7 cellular contexts compared by ENCODE assay signal in genomic region chr1:226064816-226065248, GRCh38. TPM values are rescaled to one million over a fixed set of nuclear protein-coding genes. Genes with fewer than 3 reads are reported as not detected.
A peak's percentile ranks its signal among the peaks of the same experiment; 100 is the strongest.
DNase-seq lines count a peak whose midpoint lies in the region; ATAC-seq, FAIRE-seq and TF ChIP-seq lines count a peak whose summit lies in the region.

No MANE protein-coding gene starts in this region.

- H3K27me3 ChIP-seq in IMR-90 (ENCODE audit: control insufficient read depth, insufficient read depth, low read length) (no peaks in the 10 kb centered on the region), body of pancreas (no peaks in the 10 kb centered on the region)

- H2BK120ac ChIP-seq in IMR-90 (ENCODE audit: low read depth, low read length) = no peak overlapping the region

- dilution Hi-C loops in IMR-90 (cut with HindIII; ENCODE audit: low sequenced_read_pairs, unreplicated experiment) = no loop called here

- no peak overlapping the region for H2AFZ ChIP-seq in IMR-90 (replicated peaks; ENCODE audit: low read length, poor library complexity)

- DNase-seq in EL (peak; percentile 62), IMR-90 (peak; percentile 72), SHP77 (lab: John Stamatoyannopoulos, UW) (peak; percentile 19 to 28), body of pancreas (peak; percentile 58 to 76 (median 67))
- peak; percentile 57 for DNase-seq in stimulated activated CD4-positive, alpha-beta T cell treated with anti-CD3 and anti-CD28 coated beads, Interleukin-4, amount 100 ng/mL, for 24 hours

- no peak overlapping the region for H3K18ac ChIP-seq in IMR-90 (ENCODE audit: low read depth, low read length)

- no peak overlapping the region for H2BK5ac ChIP-seq in IMR-90 (ENCODE audit: low read depth, low read length, poor library complexity, severe bottlenecking)

- H3K9me1 ChIP-seq in IMR-90 (ENCODE audit: insufficient read depth, low read length) = 0 out of 2 replicates have a peak, but pooled peaks cover 4% of the 10 kb centered on the region

- peaks cover 11 to 37% of the 10 kb centered on the region in 2 experiments for H3K79me1 ChIP-seq in IMR-90 (ENCODE audit: low read depth in 1 of 2, low read length in 2 of 2)

- H3K4me3 ChIP-seq in IMR-90 (ENCODE audit: insufficient read depth, low read depth, low read length) (peak overlapping the region; percentile 95), body of pancreas (peak overlapping the region in 1 of 2 donors; percentile 54)

- H3K4me1 ChIP-seq in IMR-90 (ENCODE audit: control insufficient read depth, insufficient read depth, low read length) (peaks cover 2% of the 10 kb centered on the region), body of pancreas (peaks cover 59% of the 10 kb centered on the region)

- H3K36me3 ChIP-seq in IMR-90 (ENCODE audit: control insufficient read depth, insufficient read depth, low read length) = peaks cover 16% of the 10 kb centered on the region
- H3K36me3 ChIP-seq in body of pancreas (replicated peaks in 1 of 2; ENCODE audit: insufficient read depth in 1 of 2, low read depth in 2 of 2) = peaks cover 0 to 7% of the 10 kb centered on the region in 2 donors

- no peak overlapping the region for H2AK5ac ChIP-seq in IMR-90 (ENCODE audit: low read depth, low read length)

- H4K8ac ChIP-seq in IMR-90 (ENCODE audit: low read depth in 2 of 2, low read length in 2 of 2) = no peak overlapping the region

- peaks cover 59% of the 10 kb centered on the region for H4K20me1 ChIP-seq in IMR-90 (ENCODE audit: insufficient read depth, low read length)

- FAIRE-seq in islet of Langerhans (lab: Jason Lieb, UNC) = peak; percentile 97

- H3K23ac ChIP-seq in IMR-90 (ENCODE audit: low read depth, low read length) = no peak overlapping the region

- H2BK15ac ChIP-seq in IMR-90 (ENCODE audit: low read depth, low read length) = no peak overlapping the region

- no peak overlapping the region for H4K5ac ChIP-seq in IMR-90 (ENCODE audit: low read depth, low read length)

- TF ChIP-seq POLR2A in IMR-90 (IDR thresholded peaks at IDR 0.05; ENCODE audit: low read depth, low read length) = no peak
- no peak for TF ChIP-seq POLR2A in body of pancreas (IDR thresholded peaks at IDR 0.05)

- H3K9me3 ChIP-seq in IMR-90 (ENCODE audit: control insufficient read depth, insufficient read depth, low read length) = no peaks in the 10 kb centered on the region
- no peaks in the 10 kb centered on the region for H3K9me3 ChIP-seq in body of pancreas

- peak overlapping the region; percentile 91 for H3K4me2 ChIP-seq in IMR-90 (ENCODE audit: low read depth, low read length)

- intact Hi-C loops in IMR-90 (cut with micrococcal nuclease) = loop anchor here (1.0 to 5.0 kb wide), 3 partner anchors 44 to 132 kb away; no protein-coding TSS in a partner anchor
- intact Hi-C loops in body of pancreas (cut with DNase I) = loop anchor here (5.0 kb wide), 1 partner anchor 52 kb away; no protein-coding TSS in a partner anchor

- CTCF ChIA-PET in IMR-90 (lab: Yijun Ruan, JAX) = interaction anchor here (0.6 to 1.7 kb wide), 23 partner anchors 8 to 161 kb away, joined by 3 to 13 read pairs (median 4); partner anchors contain the start of gene SDE2

- no peak overlapping the region; the same call in 1 of the 2 replicates for H3K9ac ChIP-seq in IMR-90 (ENCODE audit: low read depth, low read length)

- H3K27ac ChIP-seq in IMR-90 (ENCODE audit: insufficient read depth, low read length) (no peak overlapping the region), body of pancreas (peak overlapping the region in 2 of 4 donors; percentile 99 to 100)

- BruUV-seq in IMR-90 (replicated peaks; lab: Mats Ljungman, UMichigan) = no TSS peak

- no CpG with 5 or more reads among the region's 5 CpGs for WGBS in IMR-90 (ENCODE audit: extremely low coverage in 2 of 2, insufficient read length in 1 of 2), 2 experiments
- 0% methylated on average over 5 of the region's 5 CpGs for WGBS in body of pancreas, 2 donors

- no peak overlapping the region for H3K14ac ChIP-seq in IMR-90 (replicated peaks; ENCODE audit: low read depth, low read length)

- no peak overlapping the region for H3K4ac ChIP-seq in IMR-90 (ENCODE audit: low read depth, low read length)

- ATAC-seq in IMR-90 (ENCODE audit: low read depth) (no peak), body of pancreas (no peak), GM21723 (IDR thresholded peaks at IDR 0.05; ENCODE audit: unreplicated experiment) (no peak)

- peak; percentile 75 for TF ChIP-seq RAD21 in IMR-90 (IDR thresholded peaks at IDR 0.05; ENCODE audit: low read length)

- H3K56ac ChIP-seq in IMR-90 (ENCODE audit: extremely low read depth, insufficient read depth, low read length) = no peak overlapping the region

- POLR2A ChIA-PET in IMR-90 (lab: Charles Lee; ENCODE audit: unreplicated experiment) = interaction anchor here (0.5 kb wide), 1 partner anchor 17 kb away, joined by 20 read pairs; no protein-coding TSS in a partner anchor

- H4K91ac ChIP-seq in IMR-90 (ENCODE audit: insufficient read depth, low read depth, low read length) = no peak overlapping the region

- TF ChIP-seq CTCF in IMR-90 (conservative IDR thresholded peaks at IDR 0.05; ENCODE audit: low read depth, low read length) (peak; percentile 84), body of pancreas (IDR thresholded peaks at IDR 0.05) (peak; percentile 22 to 82 (median 53))

- in situ Hi-C loops in IMR-90 (cut with MboI; ENCODE audit: low sequenced_read_pairs) = no loop called here

- H2BK20ac ChIP-seq in IMR-90 (ENCODE audit: low read depth, low read length) = no peak overlapping the region

- no peak overlapping the region for H2AK9ac ChIP-seq in IMR-90 (replicated peaks; ENCODE audit: low read depth, low read length, poor library complexity)

TF ChIP-seq in IMR-90, 13 proteins besides CTCF, POLR2A, EP300 and RAD21:
- peak; percentile 64 for TF ChIP-seq SMC3 (IDR thresholded peaks at IDR 0.05; ENCODE audit: low read depth, low read length)
- TF ChIP-seq MAFK (IDR thresholded peaks at IDR 0.05; ENCODE audit: low read depth, low read length) = no peak
- no peak for TF ChIP-seq CEBPB (IDR thresholded peaks at IDR 0.05; ENCODE audit: low read depth, low read length)

RNA-seq across cellular contexts. Expression of gene H3-3A, which starts 2.3 kb away (rescaled TPM):
- 171 and 188 TPM in 2 replicates for total RNA-seq in IMR-90 (2012; rRNA removed)
- 253 and 256 TPM in 2 replicates for polyA plus RNA-seq in IMR-90 (2012; rRNA removed)
- polyA plus RNA-seq in IMR-90 (2012; cell fraction: cytosol; rRNA removed) = 141 and 209 TPM in 2 replicates
- polyA plus RNA-seq in IMR-90 (2012; cell fraction: nucleus; rRNA removed; ENCODE audit: low replicate concordance) = 46.9 and 78.7 TPM in 2 replicates
- total RNA-seq in body of pancreas = 100 to 1,000 TPM; 163 to 211 TPM
